Comparison of ENCODE assay signal across 12 cellular contexts in genomic region chr2:239323473-239323872, GRCh38.
A peak's percentile ranks its signal among the peaks of the same experiment; 100 is the strongest.
DNase-seq lines count a peak whose midpoint lies in the region; ATAC-seq and TF ChIP-seq lines count a peak whose summit lies in the region.
"Had no signal": no experiment of that assay in that cellular context is flagged by ENCODE, and none has a peak within 500 bp of the region (broad histone marks: within the 10 kb centered on the region; RNA-seq: fewer than 3 reads in every experiment).

No MANE protein-coding gene starts in this region.

- WGBS in SK-N-SH (ENCODE audit: low lambda C conversion rate) = 94% methylated on average over 14 of the region's 14 CpGs

- peak overlapping the region; percentile 48 for H3K27ac Mint-ChIP-seq in neural progenitor cell

- TF ChIP-seq EP300 in SK-N-SH (IDR thresholded peaks at IDR 0.05; ENCODE audit: borderline replicate concordance in 1 of 2, low read depth in 1 of 2, low read length in 1 of 2) = no peak

- H3K4me2 ChIP-seq in SK-N-SH (no peak overlapping the region), HCT116 (ENCODE audit: low read length) (peak overlapping the region; percentile 64), neural progenitor cell (no peak overlapping the region)

- no peaks in the 10 kb centered on the region for H3F3A ChIP-seq in SK-N-SH (replicated peaks; ENCODE audit: insufficient read depth)
- peaks cover 11% of the 10 kb centered on the region for H3F3A ChIP-seq in neural progenitor cell (ENCODE audit: low read depth)

- POLR2A ChIA-PET in SK-N-SH (lab: Yijun Ruan, JAX) (no interaction called here), HCT116 (lab: Charles Lee) (no interaction called here)

- H3K27ac ChIP-seq in SK-N-SH (ENCODE audit: low read depth in 2 of 2, low read length in 1 of 2) (no peak overlapping the region), HCT116 (ENCODE audit: low read depth, low read length) (no peak overlapping the region), colonic mucosa (no peak overlapping the region), neural progenitor cell (no peak overlapping the region)
- H3K27ac ChIP-seq: right lobe of liver had no signal

- H3K79me2 ChIP-seq in SK-N-SH (ENCODE audit: insufficient read depth) (peaks cover 10% of the 10 kb centered on the region; the same call in 1 of the 2 replicates), HCT116 (ENCODE audit: insufficient read depth, low read length) (peaks cover 27% of the 10 kb centered on the region; the same call in 1 of the 2 replicates), neural progenitor cell (ENCODE audit: low read depth) (peaks cover 92% of the 10 kb centered on the region)

- no TSS peak for BruUV-seq in HCT116 (replicated peaks; lab: Mats Ljungman, UMichigan)

- no peak overlapping the region for H3K9ac ChIP-seq in SK-N-SH
- peak overlapping the region; percentile 39 for H3K9ac ChIP-seq in HCT116 (ENCODE audit: low read length)
- H3K9ac ChIP-seq in colonic mucosa (ENCODE audit: low read depth in 2 of 2, low read length in 2 of 2) = no peak overlapping the region
- no peak overlapping the region for H3K9ac ChIP-seq in neural progenitor cell

- H3K9me3 Mint-ChIP-seq in neural progenitor cell = peaks cover 3% of the 10 kb centered on the region

- H3K9me2 ChIP-seq in SK-N-SH = no peaks in the 10 kb centered on the region
- H3K9me2 ChIP-seq in HCT116 (ENCODE audit: insufficient read depth) = no peaks in the 10 kb centered on the region

- intact Hi-C loops in HCT116 (cut with micrococcal nuclease) (no loop called here), colonic mucosa (cut with DNase I) (no loop called here)

- TF ChIP-seq CTCF in SK-N-SH (IDR thresholded peaks at IDR 0.05) = no peak
- TF ChIP-seq CTCF in HCT116 (IDR thresholded peaks at IDR 0.05 in 2 of 3, conservative IDR thresholded peaks at IDR 0.05 in 1 of 3; ENCODE audit: borderline replicate concordance in 1 of 3, insufficient read depth in 1 of 3, low read depth in 2 of 3, low read length in 2 of 3) = no peak
- no peak for TF ChIP-seq CTCF in colonic mucosa (IDR thresholded peaks at IDR 0.05)
- TF ChIP-seq CTCF in neural progenitor cell (IDR thresholded peaks at IDR 0.05) = no peak

- H4K20me1 ChIP-seq in SK-N-SH (ENCODE audit: insufficient read depth) = no peaks in the 10 kb centered on the region
- no peaks in the 10 kb centered on the region for H4K20me1 ChIP-seq in HCT116 (ENCODE audit: insufficient read depth)
- peaks cover 43% of the 10 kb centered on the region for H4K20me1 ChIP-seq in neural progenitor cell (ENCODE audit: low read depth)

- CTCF ChIA-PET in SK-N-SH (lab: Yijun Ruan, JAX) (interaction anchor here (1.0 to 1.2 kb wide), 2 partner anchors 15 to 48 kb away, joined by 3 read pairs; no protein-coding TSS in a partner anchor), HCT116 (lab: Charles Lee) (no interaction called here)

- H3K27me3 Mint-ChIP-seq in neural progenitor cell (ENCODE audit: insufficient read depth, low read depth) = no peaks in the 10 kb centered on the region

- peaks cover 39% of the 10 kb centered on the region for H3K4me1 Mint-ChIP-seq in neural progenitor cell

- H3K27me3 ChIP-seq in SK-N-SH (ENCODE audit: insufficient read depth) = no peaks in the 10 kb centered on the region
- no peaks in the 10 kb centered on the region for H3K27me3 ChIP-seq in HCT116 (ENCODE audit: insufficient read depth, low read length)
- no peaks in the 10 kb centered on the region for H3K27me3 ChIP-seq in colonic mucosa
- no peaks in the 10 kb centered on the region for H3K27me3 ChIP-seq in neural progenitor cell
- H3K27me3 ChIP-seq in MG63 = no peaks in the 10 kb centered on the region
- H3K27me3 ChIP-seq: right lobe of liver had no signal

- no peak for TF ChIP-seq POLR2A in HCT116 (IDR thresholded peaks at IDR 0.05; ENCODE audit: borderline replicate concordance, extremely low read depth, insufficient read depth, insufficient read length)

- peaks cover 0 to 2% of the 10 kb centered on the region in 2 experiments for H3K36me3 ChIP-seq in SK-N-SH (replicated peaks in 1 of 2; ENCODE audit: control insufficient read depth in 1 of 2, insufficient read depth in 2 of 2, low read length in 1 of 2)
- H3K36me3 ChIP-seq in HCT116 (ENCODE audit: control insufficient read depth in 1 of 2, insufficient read depth in 2 of 2, low read length in 2 of 2) = no peaks in the 10 kb centered on the region
- no peaks in the 10 kb centered on the region for H3K36me3 ChIP-seq in colonic mucosa
- no peaks in the 10 kb centered on the region for H3K36me3 ChIP-seq in neural progenitor cell
- peaks cover 3% of the 10 kb centered on the region for H3K36me3 ChIP-seq in MG63
- H3K36me3 ChIP-seq: right lobe of liver had no signal

- DNase-seq in SK-N-SH (peak; percentile 6), HCT116 (ENCODE audit: low read depth, low spot score) (no peak), colonic mucosa (peak; percentile 68), neural progenitor cell (ENCODE audit: low spot score) (no peak), OCI-M1 (lab: John Stamatoyannopoulos, UW) (no peak), DMS 273 (lab: John Stamatoyannopoulos, UW; ENCODE audit: unreplicated experiment) (no peak), MG63 (no peak)
- DNase-seq: hypothalamus, NCI-H2171 treated with DMSO at 0.1 percent for 48 hours, PC-3, right lobe of liver had no signal

- H3K4me3 Mint-ChIP-seq in neural progenitor cell = no peak overlapping the region

- H2AFZ ChIP-seq in SK-N-SH (ENCODE audit: low read depth) (no peak overlapping the region), HCT116 (ENCODE audit: low read depth, low read length, poor library complexity, severe bottlenecking) (no peak overlapping the region), neural progenitor cell (replicated peaks) (no peak overlapping the region)

- TF ChIP-seq RAD21 in SK-N-SH (IDR thresholded peaks at IDR 0.05; ENCODE audit: low read length) (no peak), HCT116 (IDR thresholded peaks at IDR 0.05; ENCODE audit: low read depth) (no peak)

- H3K9me3 ChIP-seq in SK-N-SH (no peaks in the 10 kb centered on the region), HCT116 (ENCODE audit: control insufficient read depth in 1 of 2, insufficient read depth in 1 of 2, low read depth in 1 of 2, low read length in 2 of 2) (no peaks in the 10 kb centered on the region), colonic mucosa (no peaks in the 10 kb centered on the region), neural progenitor cell (ENCODE audit: low read depth) (no peaks in the 10 kb centered on the region), MG63 (no peaks in the 10 kb centered on the region)
- H3K9me3 ChIP-seq: right lobe of liver had no signal

- H3K4me3 ChIP-seq in SK-N-SH (ENCODE audit: low read depth in 2 of 2, low read length in 1 of 2) (no peak overlapping the region), HCT116 (replicated peaks in 1 of 2; ENCODE audit: low read depth in 1 of 2, low read length in 2 of 2) (no peak overlapping the region), colonic mucosa (no peak overlapping the region), neural progenitor cell (no peak overlapping the region), MG63 (no peak overlapping the region)
- H3K4me3 ChIP-seq: right lobe of liver had no signal

- H3K4me1 ChIP-seq in SK-N-SH (ENCODE audit: control insufficient read depth in 1 of 2, insufficient read depth in 2 of 2, low read depth in 1 of 2, low read length in 1 of 2) (peaks cover 0 to 34% of the 10 kb centered on the region in 2 experiments; a peak in 2 of 4 replicates), HCT116 (ENCODE audit: control insufficient read depth in 1 of 2, insufficient read depth in 2 of 2, low read length in 2 of 2) (peaks cover 41 to 78% of the 10 kb centered on the region in 2 experiments), colonic mucosa (peaks cover 7% of the 10 kb centered on the region), neural progenitor cell (peaks cover 27% of the 10 kb centered on the region)

- RAD21 ChIA-PET in HCT116 (lab: Charles Lee; ENCODE audit: low non-redundant PET in 1 of 2, low total read pairs in 2 of 2, uncharacterized antibody in 2 of 2, unreplicated experiment in 2 of 2) = no interaction called here

- peaks cover 30% of the 10 kb centered on the region for H3K36me3 Mint-ChIP-seq in neural progenitor cell

- ATAC-seq in SK-N-SH treated with all-trans-retinoic acid at 6 μM for 48 hours (no peak), HCT116 (peak; percentile 83)
- ATAC-seq: right lobe of liver had no signal

TF ChIP-seq in SK-N-SH, 30 proteins besides CTCF, POLR2A, EP300 and RAD21:
- TF ChIP-seq FOXM1 (IDR thresholded peaks at IDR 0.05; ENCODE audit: low read depth) (no peak), GABPA (IDR thresholded peaks at IDR 0.05; ENCODE audit: low read depth) (no peak), MEF2A (IDR thresholded peaks at IDR 0.05; ENCODE audit: borderline replicate concordance, low read depth) (no peak), NFIC (IDR thresholded peaks at IDR 0.05; ENCODE audit: borderline replicate concordance) (no peak)
TF ChIP-seq in SK-N-SH: peak in this region for 0.

TF ChIP-seq in SK-N-SH treated with all-trans-retinoic acid at 6 μM for 48 hours, 23 proteins besides CTCF, POLR2A, EP300 and RAD21 (continues in another document):
- no peak for TF ChIP-seq ESRRG (CRISPR knock-in tag; IDR thresholded peaks at IDR 0.05)
- TF ChIP-seq ARNTL (CRISPR knock-in tag; IDR thresholded peaks at IDR 0.05; ENCODE audit: borderline replicate concordance, low read depth) = no peak
- no peak for TF ChIP-seq TOX (CRISPR knock-in tag; IDR thresholded peaks at IDR 0.05; ENCODE audit: borderline replicate concordance)
- TF ChIP-seq CSDC2 (CRISPR knock-in tag; IDR thresholded peaks at IDR 0.05) = no peak
- TF ChIP-seq ZFP3 (CRISPR knock-in tag; IDR thresholded peaks at IDR 0.05) = no peak
- no peak for TF ChIP-seq ZNF70 (CRISPR knock-in tag; IDR thresholded peaks at IDR 0.05)
- TF ChIP-seq ZNF8 (CRISPR knock-in tag; IDR thresholded peaks at IDR 0.05) = no peak

TF ChIP-seq in HCT116, 20 proteins besides CTCF, POLR2A, EP300 and RAD21 (continues in another document):
- TF ChIP-seq ZFX (IDR thresholded peaks at IDR 0.05) = no peak

Comparison
In these comparisons a context has a peak if more than half of its experiments do, and no peak if none do; other contexts are left out.
1. DNase-seq: peak in SK-N-SH (single experiment) and colonic mucosa (single experiment); none in HCT116 (single experiment), neural progenitor cell (single experiment), OCI-M1 (single experiment), DMS 273 (single experiment) and MG63 (single experiment).